18 cellular contexts compared by ENCODE assay signal in genomic region chr4:14513471-14513870, GRCh38.
"Had no signal": no experiment of that assay in that cellular context is flagged by ENCODE, and none has a peak within 500 bp of the region (broad histone marks: within the 10 kb centered on the region; RNA-seq: fewer than 3 reads in every experiment).

No MANE protein-coding gene starts in this region.

- DNase-seq: activated B cell treated with CpG ODN at 0.5 μM for 24 hours; activated CD4-positive, alpha-beta T cell treated with anti-CD3 and anti-CD28 coated beads for 48 hours; activated CD8-positive, alpha-beta memory T cell treated with anti-CD3 and anti-CD28 coated beads, Interleukin-2, amount 50 U/mL, for 4 hours; activated CD8-positive, alpha-beta T cell treated with anti-CD3 and anti-CD28 coated beads, Interleukin-2, amount 10 ng/mL, durations not matched to agents 7 days and 5 days; activated effector memory CD4-positive, alpha-beta T cell treated with anti-CD3 and anti-CD28 coated beads, Interleukin-2, amount 50 U/mL, for 16 hours; activated T-cell treated with anti-CD3 and anti-CD28 coated beads, Interleukin-2, amount 50 U/mL, for 48 hours; amniotic stem cell; dorsolateral prefrontal cortex; endodermal cell; foreskin melanocyte; lower lobe of right lung; psoas muscle; right lobe of liver; spleen; stimulated activated CD4-positive, alpha-beta T cell treated with anti-CD3 and anti-CD28 coated beads, Interleukin-1b, Interleukin-23, amount 100 ng/mL, for 48 hours; stimulated activated naive CD8-positive, alpha-beta T cell treated with anti-CD3 and anti-CD28 coated beads, Interleukin-15, amount 100 ng/mL, for 72 hours; T-helper 17 cell had no signal

- H3K4me3 ChIP-seq: dorsolateral prefrontal cortex, lower lobe of right lung, psoas muscle, right lobe of liver, spleen, thoracic aorta had no signal

- ATAC-seq: activated CD8-positive, alpha-beta T cell treated with anti-CD3 and anti-CD28 coated beads, Interleukin-2, amount 10 ng/mL, durations not matched to agents 7 days and 5 days; lower lobe of right lung; psoas muscle; right lobe of liver; stimulated activated naive CD8-positive, alpha-beta T cell treated with anti-CD3 and anti-CD28 coated beads, Interleukin-15, amount 100 ng/mL, for 72 hours; T-helper 17 cell had no signal
